ENCODE assay signal across 23 cellular contexts in the genomic region with DNA sequence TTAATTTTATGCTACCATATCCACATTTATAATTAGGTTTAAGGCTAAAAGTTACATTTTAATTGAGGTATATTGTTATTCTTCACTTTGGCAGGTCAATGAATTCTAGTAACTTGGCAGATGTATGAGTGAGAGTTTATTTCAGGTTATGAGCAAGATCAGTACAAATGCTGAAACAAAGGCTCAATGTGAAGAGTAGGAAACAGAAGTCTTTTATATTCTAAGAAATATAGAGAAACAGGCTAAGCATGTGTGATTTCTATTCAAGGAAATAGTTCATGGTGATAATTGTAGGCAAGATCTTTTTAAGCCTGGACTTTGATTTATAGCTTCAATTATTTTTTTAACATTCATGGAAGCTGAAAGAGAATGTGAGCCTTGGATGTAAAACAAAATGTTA. TPM values are rescaled to one million over a fixed set of nuclear protein-coding genes. Genes with fewer than 3 reads are reported as not detected.
"Had no signal": no experiment of that assay in that cellular context is flagged by ENCODE, and none has a peak within 500 bp of the region (broad histone marks: within the 10 kb centered on the region; RNA-seq: fewer than 3 reads in every experiment).

No MANE protein-coding gene starts in this region.

- H3K4me3 ChIP-seq: MG63, SJSA1 had no signal

- H3K9ac ChIP-seq: SK-N-SH had no signal

- H3K27me3 ChIP-seq: MG63, SJSA1 had no signal

- H3K36me3 ChIP-seq: MG63, SJSA1 had no signal

- H3K4me2 ChIP-seq: SK-N-SH had no signal

- H3K4me1 ChIP-seq: SJSA1 had no signal

- H3K9me3 ChIP-seq: MG63, SJSA1, SK-N-SH had no signal

- H3K9me2 ChIP-seq: SK-N-SH had no signal

- ATAC-seq: HepG2 had no signal

- FAIRE-seq: HepG2, RCC 7860 had no signal

- H3K27ac ChIP-seq: SJSA1 had no signal

- DNase-seq: IMR-90, Karpas-422, KG1, MG63, NCI-H1092 treated with DMSO at 0.1 percent for 48 hours, NCI-H1436, NCI-H187, NCI-H2081, NCI-H2107, NCI-H2227 treated with DMSO at 0.1 percent for 48 hours, NCI-H524, NCI-H526 treated with DMSO at 0.1 percent for 48 hours, NCI-H748 treated with DMSO at 0.1 percent for 48 hours, Right ventricle myocardium superior, RPMI8226, SIG-M5, SK-N-SH, SW 1271 had no signal

RNA-seq across cellular contexts. Expression of gene OSTN, which starts 23.0 kb away (rescaled TPM):
- total RNA-seq: HepG2, HT1080, IMR-90, NCI-H460, Right ventricle myocardium superior, SJSA1 had no signal
- polyA plus RNA-seq: HepG2, IMR-90 had no signal
